In genomic region chr5:1246711-1247431, GRCh38 we compare ENCODE assay signal across 10 cellular contexts. TPM values are rescaled to one million over a fixed set of nuclear protein-coding genes. Genes with fewer than 3 reads are reported as not detected.
DNase-seq lines count a peak whose midpoint lies in the region; ATAC-seq and TF ChIP-seq lines count a peak whose summit lies in the region.
"Had no signal": no experiment of that assay in that cellular context is flagged by ENCODE, and none has a peak within 500 bp of the region (broad histone marks: within the 10 kb centered on the region; RNA-seq: fewer than 3 reads in every experiment).

No MANE protein-coding gene starts in this region.

- H3K27me3 ChIP-seq in liver (ENCODE audit: control insufficient read depth in 4 of 4, insufficient read depth in 4 of 4, low read length in 3 of 4), result peaks cover 0 to 3% (median 1%) of the 10 kb centered on the region in 4 donors

- H3K4me1 ChIP-seq in liver (ENCODE audit: control insufficient read depth in 4 of 4, insufficient read depth in 4 of 4, low read length in 3 of 4), result no peaks in the 10 kb centered on the region

- H3K36me3 Mint-ChIP-seq in activated naive CD8-positive, alpha-beta T cell treated with anti-CD3 and anti-CD28 coated beads, Interleukin-2, amount 50 U/mL, for 24 hours (ENCODE audit: low read depth), result no peaks in the 10 kb centered on the region

- TF ChIP-seq CTCF in liver (IDR thresholded peaks at IDR 0.05; ENCODE audit: low read depth, low read length, missing input control) (no peak), coronary artery (IDR thresholded peaks at IDR 0.05) (no peak)

- H3K4me1 Mint-ChIP-seq in activated naive CD8-positive, alpha-beta T cell treated with anti-CD3 and anti-CD28 coated beads, Interleukin-2, amount 50 U/mL, for 24 hours, result no peaks in the 10 kb centered on the region

- H3K4me3 Mint-ChIP-seq in activated naive CD8-positive, alpha-beta T cell treated with anti-CD3 and anti-CD28 coated beads, Interleukin-2, amount 50 U/mL, for 24 hours, result no peak overlapping the region

- TF ChIP-seq RAD21 in liver (IDR thresholded peaks at IDR 0.05), result no peak

- no peaks in the 10 kb centered on the region for H3K9me3 ChIP-seq in liver (ENCODE audit: control insufficient read depth in 4 of 4, low read length in 3 of 4)
- H3K9me3 ChIP-seq: neutrophil, thoracic aorta had no signal

- no peaks in the 10 kb centered on the region for H3K36me3 ChIP-seq in liver (ENCODE audit: control insufficient read depth in 4 of 4, insufficient read depth in 3 of 4, low read depth in 1 of 4, low read length in 3 of 4)
- H3K36me3 ChIP-seq: neutrophil, thoracic aorta had no signal

- H3K9ac ChIP-seq in liver (ENCODE audit: low read depth in 1 of 2, low read length in 2 of 2), result no peak overlapping the region

- WGBS in liver, result 20% methylated on average over 43 of the region's 43 CpGs

- no peak overlapping the region for H3K27ac Mint-ChIP-seq in activated naive CD8-positive, alpha-beta T cell treated with anti-CD3 and anti-CD28 coated beads, Interleukin-2, amount 50 U/mL, for 24 hours

- H3K9me3 Mint-ChIP-seq in activated naive CD8-positive, alpha-beta T cell treated with anti-CD3 and anti-CD28 coated beads, Interleukin-2, amount 50 U/mL, for 24 hours, result no peaks in the 10 kb centered on the region

- DNase-seq in DMS53 treated with DMSO at 0.1 percent for 48 hours (lab: John Stamatoyannopoulos, UW; ENCODE audit: unreplicated experiment), result peak; percentile 60
- peak; percentile 1 for DNase-seq in KG1 (lab: John Stamatoyannopoulos, UW)
- DNase-seq in activated naive CD8-positive, alpha-beta T cell treated with anti-CD3 and anti-CD28 coated beads, Interleukin-2, amount 50 U/mL, for 24 hours, result peak; percentile 27
- DNase-seq in activated CD4-positive, CD25-positive, alpha-beta regulatory T cell (lab: John Stamatoyannopoulos, UW), result no peak
- DNase-seq in germinal center (ENCODE audit: low spot score), result no peak
- no peak for DNase-seq in coronary artery (ENCODE audit: low spot score)

- H3K27ac ChIP-seq in liver (ENCODE audit: low read depth in 1 of 2, low read length in 2 of 2) (no peak overlapping the region), coronary artery (no peak overlapping the region)
- H3K27ac ChIP-seq: neutrophil, thoracic aorta had no signal

- no peak for ATAC-seq in activated naive CD8-positive, alpha-beta T cell treated with anti-CD3 and anti-CD28 coated beads, Interleukin-2, amount 50 U/mL, for 24 hours
- ATAC-seq in GM21381 (IDR thresholded peaks at IDR 0.05; ENCODE audit: unreplicated experiment), result no peak

- peaks cover 6% of the 10 kb centered on the region for H3K27me3 Mint-ChIP-seq in activated naive CD8-positive, alpha-beta T cell treated with anti-CD3 and anti-CD28 coated beads, Interleukin-2, amount 50 U/mL, for 24 hours

- H3K4me3 ChIP-seq in liver (ENCODE audit: low read depth in 1 of 3, low read length in 3 of 3) (no peak overlapping the region), coronary artery (no peak overlapping the region)
- H3K4me3 ChIP-seq: thoracic aorta had no signal

TF ChIP-seq in liver, 16 proteins besides CTCF, POLR2A, EP300 and RAD21:
- TF ChIP-seq, protein P1, sequence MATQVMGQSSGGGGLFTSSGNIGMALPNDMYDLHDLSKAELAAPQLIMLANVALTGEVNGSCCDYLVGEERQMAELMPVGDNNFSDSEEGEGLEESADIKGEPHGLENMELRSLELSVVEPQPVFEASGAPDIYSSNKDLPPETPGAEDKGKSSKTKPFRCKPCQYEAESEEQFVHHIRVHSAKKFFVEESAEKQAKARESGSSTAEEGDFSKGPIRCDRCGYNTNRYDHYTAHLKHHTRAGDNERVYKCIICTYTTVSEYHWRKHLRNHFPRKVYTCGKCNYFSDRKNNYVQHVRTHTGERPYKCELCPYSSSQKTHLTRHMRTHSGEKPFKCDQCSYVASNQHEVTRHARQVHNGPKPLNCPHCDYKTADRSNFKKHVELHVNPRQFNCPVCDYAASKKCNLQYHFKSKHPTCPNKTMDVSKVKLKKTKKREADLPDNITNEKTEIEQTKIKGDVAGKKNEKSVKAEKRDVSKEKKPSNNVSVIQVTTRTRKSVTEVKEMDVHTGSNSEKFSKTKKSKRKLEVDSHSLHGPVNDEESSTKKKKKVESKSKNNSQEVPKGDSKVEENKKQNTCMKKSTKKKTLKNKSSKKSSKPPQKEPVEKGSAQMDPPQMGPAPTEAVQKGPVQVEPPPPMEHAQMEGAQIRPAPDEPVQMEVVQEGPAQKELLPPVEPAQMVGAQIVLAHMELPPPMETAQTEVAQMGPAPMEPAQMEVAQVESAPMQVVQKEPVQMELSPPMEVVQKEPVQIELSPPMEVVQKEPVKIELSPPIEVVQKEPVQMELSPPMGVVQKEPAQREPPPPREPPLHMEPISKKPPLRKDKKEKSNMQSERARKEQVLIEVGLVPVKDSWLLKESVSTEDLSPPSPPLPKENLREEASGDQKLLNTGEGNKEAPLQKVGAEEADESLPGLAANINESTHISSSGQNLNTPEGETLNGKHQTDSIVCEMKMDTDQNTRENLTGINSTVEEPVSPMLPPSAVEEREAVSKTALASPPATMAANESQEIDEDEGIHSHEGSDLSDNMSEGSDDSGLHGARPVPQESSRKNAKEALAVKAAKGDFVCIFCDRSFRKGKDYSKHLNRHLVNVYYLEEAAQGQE (IDR thresholded peaks at IDR 0.05), result peak; percentile 100
- TF ChIP-seq RXRA (IDR thresholded peaks at IDR 0.05), result no peak

RNA-seq across cellular contexts. Expression of gene SLC6A18, which starts 21.7 kb away (rescaled TPM):
- not detected for total RNA-seq in liver
- not detected for polyA plus RNA-seq in liver
- total RNA-seq: thoracic aorta had no signal

RNA-seq across cellular contexts. Expression of gene SLC6A19, which starts 45.5 kb away (rescaled TPM):
- total RNA-seq in liver, result 1 to 10 TPM; 1.5 to 4.9 TPM
- under 1 TPM; 0.17 to 0.31 TPM for polyA plus RNA-seq in liver
- total RNA-seq: thoracic aorta had no signal

RNA-seq across cellular contexts. Expression of gene TERT, which starts 48.0 kb away (rescaled TPM):
- total RNA-seq in liver, result under 1 TPM in 1 of 2 donors, not detected in 1; 0.14 TPM
- polyA plus RNA-seq in liver, result not detected
- total RNA-seq: thoracic aorta had no signal

Comparison
In these comparisons a context has a peak if more than half of its experiments do, and no peak if none do; other contexts are left out.
1. DNase-seq: peak in DMS53 treated with DMSO at 0.1 percent for 48 hours (single experiment), KG1 (single experiment) and activated naive CD8-positive, alpha-beta T cell treated with anti-CD3 and anti-CD28 coated beads, Interleukin-2, amount 50 U/mL, for 24 hours (single experiment); none in activated CD4-positive, CD25-positive, alpha-beta regulatory T cell (0 of 4), germinal center (single experiment) and coronary artery (single experiment).